9 cellular contexts compared by ENCODE assay signal in genomic region chr11:14969922-14970323, GRCh38. TPM values are rescaled to one million over a fixed set of nuclear protein-coding genes. Genes with fewer than 3 reads are reported as not detected.
DNase-seq lines count a peak whose midpoint lies in the region; ATAC-seq and TF ChIP-seq lines count a peak whose summit lies in the region.
"Had no signal": no experiment of that assay in that cellular context is flagged by ENCODE, and none has a peak within 500 bp of the region (broad histone marks: within the 10 kb centered on the region; RNA-seq: fewer than 3 reads in every experiment).

No MANE protein-coding gene starts in this region.

- no peak for TF ChIP-seq POLR2A in adrenal gland (IDR thresholded peaks at IDR 0.05)

- 9 to 50% (median 27%) methylated on average over 1 to 6 of the region's 6 CpGs for WGBS in adrenal gland, 4 donors

- DNase-seq in NCI-H1436 (lab: John Stamatoyannopoulos, UW) (peak; percentile 34), NCI-H1436 treated with DMSO at 0.1 percent for 48 hours (lab: John Stamatoyannopoulos, UW) (no peak), SJCRH30 (peak; percentile 45 to 56), adrenal gland (peak in 5 of 7 donors; percentile 13 to 35 (median 19)), mucosa of gallbladder (ENCODE audit: low spot score) (peak; percentile 34), middle frontal gyrus (ENCODE audit: extremely low spot score, low spot score) (no peak), DMS79 treated with DMSO at 0.1 percent for 48 hours (lab: John Stamatoyannopoulos, UW) (no peak)

- no peak overlapping the region for H3K4me3 ChIP-seq in SJCRH30
- H3K4me3 ChIP-seq in adrenal gland: no peak overlapping the region
- H3K4me3 ChIP-seq: BLaER1 treated with 17β-estradiol and CSF1 and Interleukin-3, amounts not matched to agents 10 nM and 100 nM had no signal

- peaks cover 3% of the 10 kb centered on the region; the same call in 1 of the 2 replicates for H3K27me3 ChIP-seq in SJCRH30
- peaks cover 55% of the 10 kb centered on the region for H3K27me3 ChIP-seq in adrenal gland

- intact Hi-C loops in adrenal gland (cut with DNase I): no loop called here

- ATAC-seq in HG02981 (IDR thresholded peaks at IDR 0.05; ENCODE audit: unreplicated experiment): peak; percentile 43

- H3K36me3 ChIP-seq in SJCRH30 (no peaks in the 10 kb centered on the region), adrenal gland (replicated peaks in 1 of 2) (no peaks in the 10 kb centered on the region)
- H3K36me3 ChIP-seq: BLaER1 treated with 17β-estradiol and CSF1 and Interleukin-3, amounts not matched to agents 10 nM and 100 nM had no signal

- peak in 2 of 6 experiments; percentile 14 to 25 for TF ChIP-seq CTCF in adrenal gland (IDR thresholded peaks at IDR 0.05)

- H3K27ac ChIP-seq in SJCRH30: no peak overlapping the region
- no peak overlapping the region for H3K27ac ChIP-seq in adrenal gland
- H3K27ac ChIP-seq: BLaER1 treated with 17β-estradiol and CSF1 and Interleukin-3, amounts not matched to agents 10 nM and 100 nM had no signal

- H3K9me3 ChIP-seq in SJCRH30 (replicated peaks) (no peaks in the 10 kb centered on the region), adrenal gland (replicated peaks in 1 of 3) (no peaks in the 10 kb centered on the region)

- no peaks in the 10 kb centered on the region for H3K4me1 ChIP-seq in SJCRH30
- H3K4me1 ChIP-seq in adrenal gland (replicated peaks in 1 of 2): peaks cover 5 to 12% of the 10 kb centered on the region in 2 donors

RNA-seq across cellular contexts. Expression of gene CALCA, which starts 2.2 kb away (rescaled TPM):
- total RNA-seq in SJCRH30 (2014; rRNA removed; shearing (Covaris generic)): not detected in 2 replicates
- total RNA-seq in adrenal gland: 1 to 10 TPM in 1 of 8 donors, under 1 TPM in 1, not detected in 6; 0.95 to 2.2 TPM
- under 1 TPM in 1 of 3 donors, not detected in 2; 0.34 TPM for polyA plus RNA-seq in adrenal gland
- total RNA-seq in mucosa of gallbladder: not detected

Comparison
In these comparisons a context has a peak if more than half of its experiments do, and no peak if none do; other contexts are left out.
1. DNase-seq: peak in NCI-H1436 (single experiment), SJCRH30 (2 of 2), adrenal gland (5 of 7) and mucosa of gallbladder (single experiment); none in NCI-H1436 treated with DMSO at 0.1 percent for 48 hours (single experiment), middle frontal gyrus (single experiment) and DMS79 treated with DMSO at 0.1 percent for 48 hours (single experiment).